Comparison of ENCODE assay signal across 9 cellular contexts in genomic region chr19:18894254-18895037, GRCh38. TPM values are rescaled to one million over a fixed set of nuclear protein-coding genes. Genes with fewer than 3 reads are reported as not detected.
DNase-seq lines count a peak whose midpoint lies in the region; ATAC-seq, FAIRE-seq and TF ChIP-seq lines count a peak whose summit lies in the region.
"Had no signal": no experiment of that assay in that cellular context is flagged by ENCODE, and none has a peak within 500 bp of the region (broad histone marks: within the 10 kb centered on the region; RNA-seq: fewer than 3 reads in every experiment).

No MANE protein-coding gene starts in this region.

- no peak for FAIRE-seq in urothelium cell line (lab: Jason Lieb, UNC)

- intact Hi-C loops in cardiac septum (cut with DNase I): no loop called here

- DNase-seq in cardiac muscle cell (ENCODE audit: low read depth in 1 of 2, low spot score in 1 of 2) (peak in 1 of 2 donors; percentile 67), cardiac septum (ENCODE audit: low spot score) (no peak), amniotic epithelial cell (ENCODE audit: low read depth) (peak; percentile 27), inferior parietal cortex (ENCODE audit: extremely low spot score) (peak; percentile 89), urothelium cell line (ENCODE audit: low spot score) (peak; percentile 71), dermis blood vessel endothelial cell (no peak)

- no peak overlapping the region for H3K27ac ChIP-seq in cardiac muscle cell

- ATAC-seq in HG03571 (IDR thresholded peaks at IDR 0.05; ENCODE audit: unreplicated experiment): no peak
- ATAC-seq in HG02938 (IDR thresholded peaks at IDR 0.05; ENCODE audit: unreplicated experiment): no peak

- no peaks in the 10 kb centered on the region for H3K27me3 ChIP-seq in cardiac muscle cell

- peak overlapping the region; percentile 84 for H3K4me3 ChIP-seq in cardiac muscle cell

- H3K36me3 ChIP-seq in cardiac muscle cell: no peaks in the 10 kb centered on the region

- TF ChIP-seq CTCF in cardiac muscle cell (IDR thresholded peaks at IDR 0.05; ENCODE audit: low read depth, low read length): no peak

- no peaks in the 10 kb centered on the region for H3K9me3 ChIP-seq in cardiac muscle cell (ENCODE audit: low read depth)

- no peaks in the 10 kb centered on the region for H3K4me1 ChIP-seq in cardiac muscle cell (ENCODE audit: low read depth)

RNA-seq across cellular contexts. Expression of gene CERS1, which starts 1.5 kb away (rescaled TPM):
- total RNA-seq in cardiac muscle cell (15.2 and 16.1 TPM in 2 replicates), cardiac septum (1.8 TPM), dermis blood vessel endothelial cell (1.0 and 1.3 TPM in 2 replicates)
- 29.3 and 30.9 TPM in 2 replicates for polyA plus RNA-seq in cardiac muscle cell
- total RNA-seq: subcutaneous adipose tissue had no signal

RNA-seq across cellular contexts. Expression of gene COPE, which starts 24.7 kb away (rescaled TPM):
- 306 and 478 TPM in 2 replicates for total RNA-seq in cardiac muscle cell
- polyA plus RNA-seq in cardiac muscle cell: 417 and 523 TPM in 2 replicates
- 133 TPM for total RNA-seq in cardiac septum
- total RNA-seq in dermis blood vessel endothelial cell: 215 TPM in 2 replicates

RNA-seq across cellular contexts. Expression of gene DDX49, which starts 25.1 kb away (rescaled TPM):
- total RNA-seq in cardiac muscle cell: 57.6 and 65.4 TPM in 2 replicates
- 42.8 and 48.5 TPM in 2 replicates for polyA plus RNA-seq in cardiac muscle cell
- 22.9 TPM for total RNA-seq in cardiac septum
- 57.9 and 63.5 TPM in 2 replicates for total RNA-seq in dermis blood vessel endothelial cell

RNA-seq across cellular contexts. Expression of gene HOMER3, which starts 46.6 kb away (rescaled TPM):
- total RNA-seq in cardiac muscle cell (55.8 and 62.7 TPM in 2 replicates), cardiac septum (15.6 TPM), dermis blood vessel endothelial cell (128 and 272 TPM in 2 replicates)
- polyA plus RNA-seq in cardiac muscle cell: 47.0 and 49.0 TPM in 2 replicates

Comparison
In these comparisons a context has a peak if more than half of its experiments do, and no peak if none do; other contexts are left out.
1. DNase-seq: peak in amniotic epithelial cell (single experiment), inferior parietal cortex (single experiment) and urothelium cell line (single experiment); none in cardiac septum (single experiment) and dermis blood vessel endothelial cell (single experiment).